9 cellular contexts compared by ENCODE assay signal in the genomic region with DNA sequence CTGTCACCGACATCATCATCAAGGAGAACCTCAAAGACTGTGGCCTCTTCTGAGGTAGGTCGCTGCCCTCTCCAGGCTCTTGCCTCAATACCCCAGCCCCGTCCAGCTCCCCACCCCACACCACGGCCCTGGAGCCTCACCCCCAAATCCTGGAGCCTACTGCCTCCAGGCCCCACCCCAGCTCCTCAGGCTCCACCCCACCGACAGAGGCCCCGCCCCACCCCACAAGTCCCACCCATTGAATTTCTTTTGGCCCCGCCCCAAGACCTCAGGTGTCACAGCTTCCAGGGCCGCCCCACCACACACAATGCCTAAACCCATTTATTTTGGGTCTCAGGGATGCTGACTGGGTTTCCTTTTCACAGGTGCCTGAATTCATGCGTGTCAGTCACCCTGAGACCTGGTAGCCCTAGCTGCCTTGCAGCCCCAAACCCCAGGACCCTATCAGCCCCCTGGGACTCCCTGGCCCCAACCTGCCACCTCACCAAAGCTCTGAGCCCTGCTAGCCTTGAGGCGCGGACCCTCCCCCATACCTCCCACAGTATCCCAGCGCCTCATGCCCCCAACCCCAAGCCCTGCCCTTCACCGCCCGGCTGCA. TPM values are rescaled to one million over a fixed set of nuclear protein-coding genes. Genes with fewer than 3 reads are reported as not detected.
DNase-seq lines count a peak whose midpoint lies in the region; ATAC-seq, FAIRE-seq and TF ChIP-seq lines count a peak whose summit lies in the region.
"Had no signal": no experiment of that assay in that cellular context is flagged by ENCODE, and none has a peak within 500 bp of the region (broad histone marks: within the 10 kb centered on the region; RNA-seq: fewer than 3 reads in every experiment).

No MANE protein-coding gene starts in this region.

- TF ChIP-seq CTCF in DOHH2 (IDR thresholded peaks at IDR 0.05; ENCODE audit: low read depth, low read length, poor library complexity, severe bottlenecking) (no peak), K562 (IDR thresholded peaks at IDR 0.05 in 2 of 3, conservative IDR thresholded peaks at IDR 0.05 in 1 of 3; ENCODE audit: insufficient read depth in 2 of 3, low read depth in 1 of 3, low read length in 3 of 3) (no peak)

- peaks cover 3% of the 10 kb centered on the region for H3K79me1 ChIP-seq in neuronal stem cell (ENCODE audit: low read depth, low read length)

- ATAC-seq in K562 = peak; percentile 94
- no peak for ATAC-seq in HG03108 (IDR thresholded peaks at IDR 0.05; ENCODE audit: unreplicated experiment)
- ATAC-seq in GM19035 (IDR thresholded peaks at IDR 0.05; ENCODE audit: unreplicated experiment) = no peak

- H2BK120ac ChIP-seq in neuronal stem cell (ENCODE audit: low read depth, low read length) = no peak overlapping the region

- H3K9me2 ChIP-seq in DOHH2 (replicated peaks; ENCODE audit: control insufficient read depth, low read length) = no peaks in the 10 kb centered on the region

- TF ChIP-seq RAD21 in K562 (CRISPR knock-in tag; conservative IDR thresholded peaks at IDR 0.05 in 1 of 2, IDR thresholded peaks at IDR 0.05 in 1 of 2) = no peak

- peak overlapping the region; percentile 2 for H2BK12ac ChIP-seq in neuronal stem cell (ENCODE audit: low read length)

- H4K20me1 ChIP-seq in DOHH2 (ENCODE audit: control insufficient read depth, insufficient read depth, low read depth, low read length) (no peaks in the 10 kb centered on the region), K562 (replicated peaks; ENCODE audit: control insufficient read depth, insufficient read depth, low read length) (no peaks in the 10 kb centered on the region; the same call in 1 of the 2 replicates)

- H4K91ac ChIP-seq in neuronal stem cell (ENCODE audit: low read depth, low read length, poor library complexity) = peak overlapping the region; percentile 19

- POLR2A ChIA-PET in K562 (lab: Yijun Ruan, JAX) = interaction anchor here (0.6 to 0.9 kb wide), 6 partner anchors 31 to 196 kb away, joined by 3 to 4 read pairs (median 3); no protein-coding TSS in a partner anchor

- no peak for FAIRE-seq in K562 (lab: Jason Lieb, UNC)

- H3K4me1 ChIP-seq in DOHH2 (ENCODE audit: control insufficient read depth, low read length) = peaks cover 14% of the 10 kb centered on the region
- H3K4me1 ChIP-seq in NT2/D1 (ENCODE audit: insufficient read depth, insufficient read length) = peaks cover 16% of the 10 kb centered on the region
- H3K4me1 ChIP-seq in K562 (replicated peaks in 1 of 2; ENCODE audit: control insufficient read depth in 2 of 2, insufficient read depth in 2 of 2, low read length in 2 of 2) = peaks cover 2 to 29% of the 10 kb centered on the region in 2 experiments; a peak in 2 of 5 replicates
- H3K4me1 ChIP-seq in neuronal stem cell (ENCODE audit: control insufficient read depth in 2 of 2, insufficient read depth in 1 of 2, low read depth in 1 of 2, low read length in 2 of 2) = peaks cover 0 to 6% of the 10 kb centered on the region in 2 donors

- H3K79me2 ChIP-seq in DOHH2 (ENCODE audit: control insufficient read depth, low read length) = no peaks in the 10 kb centered on the region
- H3K79me2 ChIP-seq in K562 (ENCODE audit: control insufficient read depth, insufficient read depth, low read length) = no peaks in the 10 kb centered on the region

- CTCF ChIA-PET in K562 (lab: Yijun Ruan, JAX; ENCODE audit: low intra/inter-chr PET ratio) = interaction anchor here (0.7 to 4.9 kb wide), 7 partner anchors 28 to 78 kb away, joined by 3 to 91 read pairs (median 5); no protein-coding TSS in a partner anchor

- H4K8ac ChIP-seq in neuronal stem cell (ENCODE audit: low read depth, low read length) = no peak overlapping the region

- H3F3A ChIP-seq in DOHH2 (ENCODE audit: control insufficient read depth, insufficient read depth) = no peaks in the 10 kb centered on the region

- H2BK15ac ChIP-seq in neuronal stem cell (ENCODE audit: low read length) = peak overlapping the region; percentile 53

- peak overlapping the region; percentile 65 for H3K23ac ChIP-seq in neuronal stem cell (ENCODE audit: low read depth, low read length, poor library complexity)

- WGBS in K562 (ENCODE audit: insufficient coverage, low coverage, missing lambda C conversion rate) = 23% methylated on average over 6 of the region's 14 CpGs
- WGBS in neuronal stem cell (ENCODE audit: extremely low coverage in 2 of 2, insufficient read length in 2 of 2, insufficient replicate concordance in 1 of 2), 2 donors = no CpG with 5 or more reads among the region's 14 CpGs

- intact Hi-C loops in K562 (cut with micrococcal nuclease) = loop anchor here (1.0 kb wide), 2 partner anchors 27 to 31 kb away; no protein-coding TSS in a partner anchor

- H2AFZ ChIP-seq in K562 (ENCODE audit: low read depth, low read length) = peak overlapping the region; percentile 85
- no peak overlapping the region for H2AFZ ChIP-seq in neuronal stem cell (ENCODE audit: low read length)

- no TSS peak for BruUV-seq in K562 (replicated peaks; lab: Mats Ljungman, UMichigan)

- H3K9me3 ChIP-seq in DOHH2 (ENCODE audit: control insufficient read depth, insufficient read depth, low read length) (no peaks in the 10 kb centered on the region), NT2/D1 (ENCODE audit: insufficient read depth, low read length) (no peaks in the 10 kb centered on the region), K562 (replicated peaks; ENCODE audit: control insufficient read depth, insufficient read depth, low read depth, low read length) (no peaks in the 10 kb centered on the region), neuronal stem cell (replicated peaks in 1 of 2; ENCODE audit: control insufficient read depth in 2 of 2, insufficient read depth in 1 of 2, low read depth in 1 of 2, low read length in 2 of 2) (no peaks in the 10 kb centered on the region)

- no peak for TF ChIP-seq POLR2A in K562 (conservative IDR thresholded peaks at IDR 0.05)

- H3K36me3 ChIP-seq in DOHH2 (ENCODE audit: control insufficient read depth, low read length) (no peaks in the 10 kb centered on the region), NT2/D1 (ENCODE audit: insufficient read depth, insufficient read length, low read length) (no peaks in the 10 kb centered on the region), K562 (ENCODE audit: control insufficient read depth, insufficient read depth, low read length) (no peaks in the 10 kb centered on the region), neuronal stem cell (replicated peaks in 1 of 2; ENCODE audit: control insufficient read depth in 2 of 2, insufficient read depth in 2 of 2, low read length in 2 of 2) (no peaks in the 10 kb centered on the region)

- in situ Hi-C loops in K562 (cut with MboI) = loop anchor here (5.0 kb wide), 2 partner anchors 32 to 77 kb away; no protein-coding TSS in a partner anchor

- H3K4ac ChIP-seq in neuronal stem cell (ENCODE audit: low read length) = no peak overlapping the region

- H2AK5ac ChIP-seq in neuronal stem cell (ENCODE audit: low read depth, low read length) = peak overlapping the region; percentile 71

- TF ChIP-seq EP300 in K562 (IDR thresholded peaks at IDR 0.05; ENCODE audit: low read length) = no peak

- H3K14ac ChIP-seq in neuronal stem cell (ENCODE audit: low read length) = no peak overlapping the region

- H3K9ac ChIP-seq in NT2/D1 (ENCODE audit: insufficient read length, low read depth) (peak overlapping the region; percentile 50), K562 (ENCODE audit: insufficient read depth in 1 of 2, low read depth in 2 of 2, low read length in 2 of 2) (peak overlapping the region in 1 of 2 experiments; percentile 64; a peak in 1 of 4 replicates), neuronal stem cell (ENCODE audit: low read depth, low read length, poor library complexity) (no peak overlapping the region)

- no peak overlapping the region for H2BK5ac ChIP-seq in neuronal stem cell (ENCODE audit: low read length)

- no peak overlapping the region for H3K27ac ChIP-seq in DOHH2 (ENCODE audit: low read depth, low read length)
- H3K27ac ChIP-seq in K562 (ENCODE audit: extremely low read depth, low read depth, low read length) = no peak overlapping the region
- H3K27ac ChIP-seq in neuronal stem cell (replicated peaks; ENCODE audit: low read length) = no peak overlapping the region

- H3K4me3 ChIP-seq in DOHH2 (ENCODE audit: low read length) (no peak overlapping the region; the same call in 1 of the 2 replicates), NT2/D1 (ENCODE audit: insufficient read length, low read depth) (no peak overlapping the region), K562 (peak overlapping the region; percentile 26; the same call in 1 of the 2 replicates), neuronal stem cell (ENCODE audit: low read length in 2 of 2) (no peak overlapping the region)
- H3K4me3 ChIP-seq: lung had no signal

- no peaks in the 10 kb centered on the region for H3K9me1 ChIP-seq in K562 (ENCODE audit: control insufficient read depth, insufficient read depth, low read length)

- H3K27me3 ChIP-seq in DOHH2 (ENCODE audit: control insufficient read depth, low read length) (peaks cover 18% of the 10 kb centered on the region; the same call in 1 of the 2 replicates), NT2/D1 (ENCODE audit: insufficient read depth, insufficient read length) (peaks cover 3% of the 10 kb centered on the region), K562 (ENCODE audit: control insufficient read depth in 2 of 2, insufficient read depth in 2 of 2, low read length in 2 of 2) (peaks cover 0 to 15% of the 10 kb centered on the region in 2 experiments; a peak in 2 of 5 replicates), neuronal stem cell (ENCODE audit: control insufficient read depth in 3 of 3, insufficient read depth in 3 of 3, low read depth in 1 of 3, low read length in 3 of 3) (peaks cover 0 to 44% (median 3%) of the 10 kb centered on the region in 3 experiments)

- DNase-seq in NT2/D1 (ENCODE audit: low read depth, low spot score) (no peak), K562 (ENCODE audit: extremely low read depth in 1 of 4, low spot score in 3 of 4) (peak; percentile 60 to 87 (median 84)), neuronal stem cell (ENCODE audit: low spot score) (no peak), RKO (ENCODE audit: low spot score) (no peak), NCI-H345 (lab: John Stamatoyannopoulos, UW) (no peak)

- H3K18ac ChIP-seq in neuronal stem cell (ENCODE audit: low read length) = peak overlapping the region; percentile 90

- H3K4me2 ChIP-seq in DOHH2 (ENCODE audit: low read length) = peak overlapping the region; percentile 36
- peak overlapping the region; percentile 89 for H3K4me2 ChIP-seq in K562 (ENCODE audit: insufficient read depth, low read length)
- H3K4me2 ChIP-seq in neuronal stem cell (ENCODE audit: insufficient read depth, low read length, poor library complexity, severe bottlenecking) = peak overlapping the region; percentile 40

RNA-seq across cellular contexts. Expression of a gene that starts 3.6 kb away (rescaled TPM):
- total RNA-seq in K562 (2011; cell fraction: chromatin; rRNA removed; ENCODE audit: low replicate concordance) = not detected in 2 replicates
- total RNA-seq in K562 (2011; cell fraction: nucleolus; rRNA removed) = not detected in 2 replicates
- 0.15 TPM in 1 of 2 replicates, not detected in the other for total RNA-seq in K562 (2011; cell fraction: nucleoplasm; rRNA removed)
- total RNA-seq in K562 (2014; rRNA removed) (not detected in 2 replicates), K562 (2014; rRNA removed; fragmentation: Illumina TruSeq; extraction: Trizol) (not detected in 2 replicates), K562 (2015; rRNA removed; fragmentation: Illumina TruSeq; extraction: Trizol) (not detected in 2 replicates), K562 (2021) (not detected in 2 replicates)
- polyA plus RNA-seq in K562 (2011; rRNA removed) (not detected in 2 replicates), K562 (2014; fragmentation: Illumina TruSeq; extraction: Trizol) (not detected in 2 replicates), K562 (2014; fragmentation: Nextera tagmentation; extraction: Ambion mirVana) (not detected), K562 (2014; rRNA removed) (not detected in 2 replicates)
- not detected in 2 replicates for polyA plus RNA-seq in K562 (2011; cell fraction: cytosol; rRNA removed)
- polyA plus RNA-seq in K562 (2011; cell fraction: nucleus; rRNA removed) = not detected in 2 replicates
- not detected in 2 replicates for polyA plus RNA-seq in K562 (2012)
- not detected in 2 replicates for polyA minus RNA-seq in K562 (2011; rRNA and poly(A)+ RNA removed)
- not detected in 2 replicates for polyA minus RNA-seq in K562 (2011; cell fraction: cytosol; rRNA and poly(A)+ RNA removed)
- polyA minus RNA-seq in K562 (2011; cell fraction: nucleus; rRNA and poly(A)+ RNA removed) = not detected in 2 replicates
- polyA plus RNA-seq in neuronal stem cell (2013, experiment 1 of 2) = 0.03 TPM
- 0.04 TPM for polyA plus RNA-seq in neuronal stem cell (2013, experiment 2 of 2)
- total RNA-seq: lung had no signal

RNA-seq across cellular contexts. Expression of a gene that starts 10.1 kb away (rescaled TPM):
- total RNA-seq in K562 (2011; cell fraction: chromatin; rRNA removed; ENCODE audit: low replicate concordance) = 0.99 and 3.1 TPM in 2 replicates
- 1.6 and 3.8 TPM in 2 replicates for total RNA-seq in K562 (2011; cell fraction: nucleolus; rRNA removed)
- total RNA-seq in K562 (2011; cell fraction: nucleoplasm; rRNA removed) = 1.3 and 1.5 TPM in 2 replicates
- total RNA-seq in K562 (2014; rRNA removed) (0.09 TPM in 1 of 2 replicates, not detected in the other), K562 (2014; rRNA removed; fragmentation: Illumina TruSeq; extraction: Trizol) (not detected in 2 replicates), K562 (2015; rRNA removed; fragmentation: Illumina TruSeq; extraction: Trizol) (not detected in 2 replicates), K562 (2021) (0.16 and 0.27 TPM in 2 replicates)
- polyA plus RNA-seq in K562 (2011; rRNA removed) (0.38 and 0.66 TPM in 2 replicates), K562 (2014; fragmentation: Illumina TruSeq; extraction: Trizol) (not detected in 2 replicates), K562 (2014; fragmentation: Nextera tagmentation; extraction: Ambion mirVana) (not detected), K562 (2014; rRNA removed) (not detected in 2 replicates)
- polyA plus RNA-seq in K562 (2011; cell fraction: cytosol; rRNA removed) = 0.47 and 0.52 TPM in 2 replicates
- 2.9 and 4.2 TPM in 2 replicates for polyA plus RNA-seq in K562 (2011; cell fraction: nucleus; rRNA removed)
- polyA plus RNA-seq in K562 (2012) = not detected in 2 replicates
- 0.46 and 0.57 TPM in 2 replicates for polyA minus RNA-seq in K562 (2011; rRNA and poly(A)+ RNA removed)
- polyA minus RNA-seq in K562 (2011; cell fraction: cytosol; rRNA and poly(A)+ RNA removed) = 0.29 and 1.1 TPM in 2 replicates
- polyA minus RNA-seq in K562 (2011; cell fraction: nucleus; rRNA and poly(A)+ RNA removed) = 0.54 and 0.78 TPM in 2 replicates
- 3.5 TPM for polyA plus RNA-seq in neuronal stem cell (2013, experiment 1 of 2)
- 3.2 TPM for polyA plus RNA-seq in neuronal stem cell (2013, experiment 2 of 2)

RNA-seq across cellular contexts. Expression of a gene that starts 39.9 kb away (rescaled TPM):
- total RNA-seq in K562 (2011; cell fraction: chromatin; rRNA removed; ENCODE audit: low replicate concordance) = 6.4 and 18.2 TPM in 2 replicates
- total RNA-seq in K562 (2011; cell fraction: nucleolus; rRNA removed) = 15.1 and 18.5 TPM in 2 replicates
- 8.9 and 11.7 TPM in 2 replicates for total RNA-seq in K562 (2011; cell fraction: nucleoplasm; rRNA removed)
- total RNA-seq in K562 (2014; rRNA removed) (2.0 and 2.3 TPM in 2 replicates), K562 (2014; rRNA removed; fragmentation: Illumina TruSeq; extraction: Trizol) (0.54 and 0.58 TPM in 2 replicates), K562 (2015; rRNA removed; fragmentation: Illumina TruSeq; extraction: Trizol) (0.45 and 0.76 TPM in 2 replicates), K562 (2021) (2.6 and 3.0 TPM in 2 replicates)
- polyA plus RNA-seq in K562 (2011; rRNA removed) (2.6 and 3.8 TPM in 2 replicates), K562 (2014; fragmentation: Illumina TruSeq; extraction: Trizol) (1.5 and 1.7 TPM in 2 replicates), K562 (2014; fragmentation: Nextera tagmentation; extraction: Ambion mirVana) (not detected), K562 (2014; rRNA removed) (1.2 and 2.7 TPM in 2 replicates)
- 3.4 and 4.9 TPM in 2 replicates for polyA plus RNA-seq in K562 (2011; cell fraction: cytosol; rRNA removed)
- polyA plus RNA-seq in K562 (2011; cell fraction: nucleus; rRNA removed) = 11.8 and 13.0 TPM in 2 replicates
- polyA plus RNA-seq in K562 (2012) = 1.2 and 2.0 TPM in 2 replicates
- 2.7 and 4.2 TPM in 2 replicates for polyA minus RNA-seq in K562 (2011; rRNA and poly(A)+ RNA removed)
- 7.0 and 15.3 TPM in 2 replicates for polyA minus RNA-seq in K562 (2011; cell fraction: cytosol; rRNA and poly(A)+ RNA removed)
- polyA minus RNA-seq in K562 (2011; cell fraction: nucleus; rRNA and poly(A)+ RNA removed) = 6.1 and 8.2 TPM in 2 replicates
- 68.0 TPM for polyA plus RNA-seq in neuronal stem cell (2013, experiment 1 of 2)
- 67.2 TPM for polyA plus RNA-seq in neuronal stem cell (2013, experiment 2 of 2)

RNA-seq across cellular contexts. Expression of a gene that starts 41.0 kb away (rescaled TPM):
- 32.6 and 87.4 TPM in 2 replicates for total RNA-seq in K562 (2011; cell fraction: chromatin; rRNA removed; ENCODE audit: low replicate concordance)
- 69.2 and 80.9 TPM in 2 replicates for total RNA-seq in K562 (2011; cell fraction: nucleolus; rRNA removed)
- total RNA-seq in K562 (2011; cell fraction: nucleoplasm; rRNA removed) = 56.0 and 62.0 TPM in 2 replicates
- 41.0 and 53.8 TPM in 2 replicates for total RNA-seq in K562 (2014; rRNA removed)
- 18.6 and 19.5 TPM in 2 replicates for total RNA-seq in K562 (2014; rRNA removed; fragmentation: Illumina TruSeq; extraction: Trizol)
- total RNA-seq in K562 (2015; rRNA removed; fragmentation: Illumina TruSeq; extraction: Trizol) = 41.1 and 42.7 TPM in 2 replicates
- total RNA-seq in K562 (2021) = 55.4 and 60.5 TPM in 2 replicates
- polyA plus RNA-seq in K562 (2011; rRNA removed) = 72.2 and 172 TPM in 2 replicates
- polyA plus RNA-seq in K562 (2011; cell fraction: cytosol; rRNA removed) = 128 and 171 TPM in 2 replicates
- polyA plus RNA-seq in K562 (2011; cell fraction: nucleus; rRNA removed) = 49.7 and 89.7 TPM in 2 replicates
- 64.5 and 84.8 TPM in 2 replicates for polyA plus RNA-seq in K562 (2012)
- polyA plus RNA-seq in K562 (2014; fragmentation: Illumina TruSeq; extraction: Trizol) = 49.3 and 56.1 TPM in 2 replicates
- 1 to 10 TPM; 1.1 to 2.5 TPM for polyA plus RNA-seq in K562 (2014; fragmentation: Nextera tagmentation; extraction: Ambion mirVana)
- polyA plus RNA-seq in K562 (2014; rRNA removed) = 41.4 and 51.2 TPM in 2 replicates
- polyA minus RNA-seq in K562 (2011; rRNA and poly(A)+ RNA removed) = 112 and 135 TPM in 2 replicates
- polyA minus RNA-seq in K562 (2011; cell fraction: cytosol; rRNA and poly(A)+ RNA removed) = 34.5 and 65.7 TPM in 2 replicates
- polyA minus RNA-seq in K562 (2011; cell fraction: nucleus; rRNA and poly(A)+ RNA removed) = 11.7 and 24.4 TPM in 2 replicates
- polyA plus RNA-seq in neuronal stem cell (2013, experiment 1 of 2) = 457 TPM
- polyA plus RNA-seq in neuronal stem cell (2013, experiment 2 of 2) = 458 TPM

Comparison
In these comparisons a context has a peak if more than half of its experiments do, and no peak if none do; other contexts are left out.
1. H3K4me2 ChIP-seq: peak in every context shown above with its lines; median percentile 89 in K562; 40 in neuronal stem cell; 36 in DOHH2.
2. DNase-seq: peak in K562 (4 of 4); none in NT2/D1 (single experiment), neuronal stem cell (single experiment), RKO (single experiment) and NCI-H345 (single experiment).